8 cellular contexts compared by ENCODE assay signal in the genomic region with DNA sequence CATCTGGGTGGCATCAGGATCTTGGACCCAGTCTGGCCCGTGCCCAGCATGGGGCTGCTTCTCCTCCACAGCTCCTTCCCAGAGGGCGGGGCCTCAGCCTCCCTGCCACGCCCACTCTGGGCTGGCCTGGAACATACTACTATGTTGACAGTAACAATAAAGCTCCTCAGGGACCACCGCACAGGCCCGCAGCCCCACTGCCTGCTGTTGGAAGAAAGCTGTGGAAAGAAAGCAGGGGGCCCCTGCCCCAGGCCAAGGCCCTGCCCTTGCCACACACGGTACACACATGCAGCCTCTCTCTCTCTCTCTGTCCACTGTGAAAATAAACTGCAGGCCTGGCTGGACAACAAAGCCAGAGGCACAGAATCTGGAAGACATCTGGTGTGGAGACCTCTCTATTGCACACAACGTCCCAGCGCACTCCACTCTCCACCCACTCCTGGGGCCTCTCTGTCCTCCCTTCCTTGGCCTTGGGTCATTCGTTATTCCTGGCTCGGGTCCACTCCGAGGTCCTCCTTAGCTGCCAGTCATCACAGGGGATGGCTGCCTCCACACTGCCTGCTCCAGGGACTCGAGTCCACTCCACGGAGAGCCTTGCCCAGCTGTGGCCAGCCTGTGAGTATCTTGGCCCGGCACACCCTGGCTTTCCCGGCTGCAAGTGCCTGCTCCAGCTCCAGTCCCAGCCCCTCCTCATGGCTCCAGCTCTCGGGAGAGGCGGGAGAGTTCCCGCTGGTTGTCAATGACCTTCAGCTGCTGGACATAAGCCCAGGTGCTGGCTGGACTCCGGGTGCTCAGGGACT. TPM values are rescaled to one million over a fixed set of nuclear protein-coding genes. Genes with fewer than 3 reads are reported as not detected.
DNase-seq lines count a peak whose midpoint lies in the region; TF ChIP-seq lines count a peak whose summit lies in the region.
"Had no signal": no experiment of that assay in that cellular context is flagged by ENCODE, and none has a peak within 500 bp of the region (broad histone marks: within the 10 kb centered on the region; RNA-seq: fewer than 3 reads in every experiment).

No MANE protein-coding gene starts in this region.

- H3K27ac ChIP-seq in esophagus squamous epithelium: peak overlapping the region; percentile 71 to 85 (median 81)
- H3K27ac ChIP-seq in tibial artery: peak overlapping the region; percentile 82 to 84

- H3K4me1 ChIP-seq in esophagus squamous epithelium (peaks cover 38 to 91% (median 61%) of the 10 kb centered on the region in 3 donors), tibial artery (peaks cover 13 to 50% (median 45%) of the 10 kb centered on the region in 4 donors)

- TF ChIP-seq POLR2A in esophagus squamous epithelium (IDR thresholded peaks at IDR 0.05): no peak

- 64 to 75% methylated on average over 10 to 13 of the region's 19 CpGs for WGBS in esophagus squamous epithelium, 2 donors

- H3K4me3 ChIP-seq in esophagus squamous epithelium (peak overlapping the region in 1 of 4 donors; percentile 26), tibial artery (peak overlapping the region in 1 of 2 donors; percentile 19)

- no peaks in the 10 kb centered on the region for H3K9me3 ChIP-seq in esophagus squamous epithelium
- no peaks in the 10 kb centered on the region for H3K9me3 ChIP-seq in tibial artery

- peaks cover 0 to 7% (median 0%) of the 10 kb centered on the region in 3 donors for H3K36me3 ChIP-seq in esophagus squamous epithelium
- peaks cover 0 to 13% (median 0%) of the 10 kb centered on the region in 3 donors for H3K36me3 ChIP-seq in tibial artery

- DNase-seq in esophagus squamous epithelium (lab: John Stamatoyannopoulos, UW) (no peak), middle frontal gyrus (ENCODE audit: extremely low spot score, low spot score) (peak; percentile 65), tibial artery (peak; percentile 92 to 99), ecto neural progenitor cell (ENCODE audit: low spot score) (no peak), foreskin melanocyte (no peak)
- no peak for DNase-seq in activated T-cell treated with anti-CD3 and anti-CD28 coated beads, Interleukin-2, amount 50 U/mL, for 48 hours

- H3K27me3 ChIP-seq in esophagus squamous epithelium: no peaks in the 10 kb centered on the region
- no peaks in the 10 kb centered on the region for H3K27me3 ChIP-seq in tibial artery

- no peak for TF ChIP-seq CTCF in esophagus squamous epithelium (IDR thresholded peaks at IDR 0.05)
- TF ChIP-seq CTCF in tibial artery (IDR thresholded peaks at IDR 0.05): no peak

- intact Hi-C loops in esophagus squamous epithelium (cut with DNase I) (no loop called here), tibial artery (cut with DNase I; ENCODE audit: low total_unique reads) (no loop called here)

TF ChIP-seq in PFSK-1, 5 proteins besides CTCF, POLR2A, EP300 and RAD21:
- TF ChIP-seq, protein P1, sequence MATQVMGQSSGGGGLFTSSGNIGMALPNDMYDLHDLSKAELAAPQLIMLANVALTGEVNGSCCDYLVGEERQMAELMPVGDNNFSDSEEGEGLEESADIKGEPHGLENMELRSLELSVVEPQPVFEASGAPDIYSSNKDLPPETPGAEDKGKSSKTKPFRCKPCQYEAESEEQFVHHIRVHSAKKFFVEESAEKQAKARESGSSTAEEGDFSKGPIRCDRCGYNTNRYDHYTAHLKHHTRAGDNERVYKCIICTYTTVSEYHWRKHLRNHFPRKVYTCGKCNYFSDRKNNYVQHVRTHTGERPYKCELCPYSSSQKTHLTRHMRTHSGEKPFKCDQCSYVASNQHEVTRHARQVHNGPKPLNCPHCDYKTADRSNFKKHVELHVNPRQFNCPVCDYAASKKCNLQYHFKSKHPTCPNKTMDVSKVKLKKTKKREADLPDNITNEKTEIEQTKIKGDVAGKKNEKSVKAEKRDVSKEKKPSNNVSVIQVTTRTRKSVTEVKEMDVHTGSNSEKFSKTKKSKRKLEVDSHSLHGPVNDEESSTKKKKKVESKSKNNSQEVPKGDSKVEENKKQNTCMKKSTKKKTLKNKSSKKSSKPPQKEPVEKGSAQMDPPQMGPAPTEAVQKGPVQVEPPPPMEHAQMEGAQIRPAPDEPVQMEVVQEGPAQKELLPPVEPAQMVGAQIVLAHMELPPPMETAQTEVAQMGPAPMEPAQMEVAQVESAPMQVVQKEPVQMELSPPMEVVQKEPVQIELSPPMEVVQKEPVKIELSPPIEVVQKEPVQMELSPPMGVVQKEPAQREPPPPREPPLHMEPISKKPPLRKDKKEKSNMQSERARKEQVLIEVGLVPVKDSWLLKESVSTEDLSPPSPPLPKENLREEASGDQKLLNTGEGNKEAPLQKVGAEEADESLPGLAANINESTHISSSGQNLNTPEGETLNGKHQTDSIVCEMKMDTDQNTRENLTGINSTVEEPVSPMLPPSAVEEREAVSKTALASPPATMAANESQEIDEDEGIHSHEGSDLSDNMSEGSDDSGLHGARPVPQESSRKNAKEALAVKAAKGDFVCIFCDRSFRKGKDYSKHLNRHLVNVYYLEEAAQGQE (IDR thresholded peaks at IDR 0.05; ENCODE audit: insufficient read depth in 1 of 2, low read depth in 2 of 2, low read length in 2 of 2): no peak
- TF ChIP-seq FOXP2 (optimal IDR thresholded peaks at IDR 0.05; ENCODE audit: borderline replicate concordance, extremely low read depth, extremely low read length, insufficient read depth) (peak; percentile 40), POLR2AphosphoS5 (IDR thresholded peaks at IDR 0.05; ENCODE audit: low read depth, low read length) (peak; percentile 61), TAF1 (IDR thresholded peaks at IDR 0.05; ENCODE audit: borderline replicate concordance, insufficient read depth, low read length) (no peak), SIN3A (IDR thresholded peaks at IDR 0.05; ENCODE audit: borderline replicate concordance, insufficient read depth, low read length) (no peak)

RNA-seq across cellular contexts. Expression of a gene that starts 11.8 kb away (rescaled TPM):
- polyA plus RNA-seq in PFSK-1 (2012; ENCODE audit: insufficient read length, low read depth): not detected
- 100 to 1,000 TPM in 1 of 4 donors, 10 to 100 TPM in 3; 39.8 to 112 (median 46.3) TPM for total RNA-seq in esophagus squamous epithelium
- total RNA-seq: T-helper 1 cell treated with Interleukin-12 subunit alpha and Interleukin-12 subunit beta and Interleukin-4 antibody, amounts not matched to agents 30 ng/mL and 1 ng/mL, for 36 hours had no signal

RNA-seq across cellular contexts. Expression of a gene that starts 21.6 kb away (rescaled TPM):
- 2.8 TPM for polyA plus RNA-seq in PFSK-1 (2012; ENCODE audit: insufficient read length, low read depth)
- 10 to 100 TPM; 12.9 to 39.3 (median 22.5) TPM for total RNA-seq in esophagus squamous epithelium

RNA-seq across cellular contexts. Expression of a gene that starts 31.2 kb away (rescaled TPM):
- polyA plus RNA-seq in PFSK-1 (2012; ENCODE audit: insufficient read length, low read depth): 23.5 TPM
- 10 to 100 TPM in 3 of 4 donors, 1 to 10 TPM in 1; 7.7 to 20.3 (median 17.7) TPM for total RNA-seq in esophagus squamous epithelium

RNA-seq across cellular contexts. Expression of a gene that starts 36.0 kb away (rescaled TPM):
- 22.1 TPM for polyA plus RNA-seq in PFSK-1 (2012; ENCODE audit: insufficient read length, low read depth)
- total RNA-seq in esophagus squamous epithelium: 10 to 100 TPM; 18.9 to 35.4 (median 25.4) TPM

Comparison
In these comparisons a context has a peak if more than half of its experiments do, and no peak if none do; other contexts are left out.
1. DNase-seq: peak in middle frontal gyrus (single experiment) and tibial artery (2 of 2); none in esophagus squamous epithelium (single experiment), activated T-cell treated with anti-CD3 and anti-CD28 coated beads, Interleukin-2, amount 50 U/mL, for 48 hours (0 of 2), ecto neural progenitor cell (single experiment) and foreskin melanocyte (single experiment).